Comparison of ENCODE assay signal across 30 cellular contexts in the genomic region with DNA sequence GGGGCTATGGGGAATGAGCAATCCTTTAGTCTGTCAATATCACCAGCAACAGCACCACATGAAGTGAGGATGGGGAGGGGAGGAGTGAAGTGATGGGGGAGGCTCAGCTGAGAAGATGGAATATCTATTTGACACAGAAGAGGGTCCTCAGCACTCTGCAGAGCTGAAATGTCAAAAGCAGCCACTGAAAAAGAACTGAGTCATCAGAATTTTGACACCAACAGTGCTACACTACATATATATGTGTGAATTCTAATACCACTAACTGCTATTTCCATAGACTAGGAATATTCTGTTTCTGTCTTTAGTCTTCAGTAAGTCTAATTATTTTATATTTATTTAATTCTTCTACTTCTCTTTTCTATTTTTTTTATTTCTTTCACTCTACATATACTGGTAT.
"Had no signal": no experiment of that assay in that cellular context is flagged by ENCODE, and none has a peak within 500 bp of the region (broad histone marks: within the 10 kb centered on the region; RNA-seq: fewer than 3 reads in every experiment).

No MANE protein-coding gene starts in this region.

- H3K9me3 ChIP-seq: neutrophil, pancreas, prostate gland, testis, transverse colon, upper lobe of right lung, uterus had no signal

- H3K27ac Mint-ChIP-seq: naive thymus-derived CD4-positive, alpha-beta T cell; natural killer cell; nephron; stimulated activated memory B cell treated with anti-CD40 and anti-IgM and Interleukin-4, amounts not matched to agents 10 μg/mL and 1 μg/mL and 100 μg/mL, for 72 hours; stimulated activated naive CD8-positive, alpha-beta T cell treated with anti-CD3 and anti-CD28 coated beads, Interleukin-15, amount 100 ng/mL, for 72 hours; type B pancreatic cell had no signal

- FAIRE-seq: pancreas had no signal

- H3K4me1 ChIP-seq: pancreas, prostate gland, spleen, suprapubic skin, testis, tibial artery, transverse colon, upper lobe of right lung, uterus had no signal

- H3K4me3 ChIP-seq: pancreas, prostate gland, skin epidermis, smooth muscle cell, spleen, suprapubic skin, testis, tibial artery, transverse colon, upper lobe of right lung, uterus had no signal

- ATAC-seq: naive thymus-derived CD4-positive, alpha-beta T cell; natural killer cell; pancreas; right cardiac atrium; sciatic nerve; stimulated activated memory B cell treated with anti-CD40 and anti-IgM and Interleukin-4, amounts not matched to agents 10 μg/mL and 1 μg/mL and 100 μg/mL, for 72 hours; stimulated activated naive CD8-positive, alpha-beta T cell treated with anti-CD3 and anti-CD28 coated beads, Interleukin-15, amount 100 ng/mL, for 72 hours; stimulated activated naive CD8-positive, alpha-beta T cell treated with anti-CD3 and anti-CD28 coated beads, Interleukin-15, Interleukin-2, amounts not matched to agents 100 U/mL and 50 U/mL, for 24 hours; upper lobe of right lung had no signal

- H3K36me3 ChIP-seq: neutrophil, pancreas, prostate gland, spleen, suprapubic skin, tibial artery, transverse colon, upper lobe of right lung, uterus had no signal

- H3K9me3 Mint-ChIP-seq: neural crest cell; stimulated activated memory B cell treated with anti-CD40 and anti-IgM and Interleukin-4, amounts not matched to agents 10 μg/mL and 1 μg/mL and 100 μg/mL, for 72 hours; type B pancreatic cell had no signal

- H3K27me3 Mint-ChIP-seq: naive thymus-derived CD4-positive, alpha-beta T cell; stimulated activated memory B cell treated with anti-CD40 and anti-IgM and Interleukin-4, amounts not matched to agents 10 μg/mL and 1 μg/mL and 100 μg/mL, for 72 hours; stimulated activated naive CD8-positive, alpha-beta T cell treated with anti-CD3 and anti-CD28 coated beads, Interleukin-15, amount 100 ng/mL, for 72 hours; type B pancreatic cell had no signal

- H3K4me3 Mint-ChIP-seq: naive thymus-derived CD4-positive, alpha-beta T cell; natural killer cell; nephron; neural crest cell; stimulated activated memory B cell treated with anti-CD40 and anti-IgM and Interleukin-4, amounts not matched to agents 10 μg/mL and 1 μg/mL and 100 μg/mL, for 72 hours; stimulated activated naive CD8-positive, alpha-beta T cell treated with anti-CD3 and anti-CD28 coated beads, Interleukin-15, amount 100 ng/mL, for 72 hours; type B pancreatic cell had no signal

- H3K27me3 ChIP-seq: neutrophil, pancreas, spleen, suprapubic skin, testis, tibial artery, transverse colon, upper lobe of right lung, uterus had no signal

- H3K4me2 ChIP-seq: smooth muscle cell had no signal

- H3K4me1 Mint-ChIP-seq: naive thymus-derived CD4-positive, alpha-beta T cell; natural killer cell; nephron; neural crest cell; stimulated activated memory B cell treated with anti-CD40 and anti-IgM and Interleukin-4, amounts not matched to agents 10 μg/mL and 1 μg/mL and 100 μg/mL, for 72 hours; stimulated activated naive CD8-positive, alpha-beta T cell treated with anti-CD3 and anti-CD28 coated beads, Interleukin-15, amount 100 ng/mL, for 72 hours had no signal

- H3K36me3 Mint-ChIP-seq: natural killer cell; stimulated activated memory B cell treated with anti-CD40 and anti-IgM and Interleukin-4, amounts not matched to agents 10 μg/mL and 1 μg/mL and 100 μg/mL, for 72 hours; type B pancreatic cell had no signal

- DNase-seq: naive thymus-derived CD4-positive, alpha-beta T cell; natural killer cell; nucleus accumbens; pancreas; right cardiac atrium; spleen; stimulated activated CD4-positive, alpha-beta T cell treated with anti-CD3 and anti-CD28 coated beads, Interleukin-12 subunit alpha, Interleukin-12 subunit beta, amount 100 ng/mL, for 4 hours; stimulated activated CD4-positive, alpha-beta T cell treated with anti-CD3 and anti-CD28 coated beads, Interleukin-1b, Interleukin-23, amount 100 ng/mL, for 48 hours; stimulated activated CD4-positive, alpha-beta T cell treated with anti-CD3 and anti-CD28 coated beads, Interleukin-4, amount 100 ng/mL, for 1 hour; stimulated activated CD4-positive, alpha-beta T cell treated with anti-CD3 and anti-CD28 coated beads, Interleukin-4, amount 100 ng/mL, for 4 hours; stimulated activated CD8-positive, alpha-beta memory T cell treated with anti-CD3 and anti-CD28 coated beads, Interleukin-4, amount 100 ng/mL, for 48 hours; stimulated activated naive CD4-positive, alpha-beta T cell; stimulated activated naive CD8-positive, alpha-beta T cell treated with anti-CD3 and anti-CD28 coated beads, Interleukin-15, amount 100 ng/mL, for 72 hours; stimulated activated naive CD8-positive, alpha-beta T cell treated with anti-CD3 and anti-CD28 coated beads, Interleukin-15, Interleukin-2, amounts not matched to agents 100 U/mL and 50 U/mL, for 24 hours; substantia nigra; testis; tibial artery; transverse colon; upper lobe of right lung; uterus had no signal

- H3K27ac ChIP-seq: neutrophil, pancreas, prostate gland, skin epidermis, spleen, suprapubic skin, testis, tibial artery, transverse colon, upper lobe of right lung, uterus had no signal
